9 cellular contexts compared by ENCODE assay signal in genomic region chr10:89213191-89213808, GRCh38. TPM values are rescaled to one million over a fixed set of nuclear protein-coding genes. Genes with fewer than 3 reads are reported as not detected.
DNase-seq lines count a peak whose midpoint lies in the region; ATAC-seq and TF ChIP-seq lines count a peak whose summit lies in the region.
"Had no signal": no experiment of that assay in that cellular context is flagged by ENCODE, and none has a peak within 500 bp of the region (broad histone marks: within the 10 kb centered on the region; RNA-seq: fewer than 3 reads in every experiment).

No MANE protein-coding gene starts in this region.

- CTCF ChIA-PET in CD4-positive, alpha-beta memory T cell (lab: Charles Lee; ENCODE audit: partially characterized antibody) = interaction anchor here (0.6 to 4.2 kb wide), 28 partner anchors 8 to 378 kb away, joined by 3 to 92 read pairs (median 4); partner anchors contain the start of genes FAS, IFIT1 and LIPA

- intact Hi-C loops in CD4-positive, alpha-beta memory T cell (cut with micrococcal nuclease) = loop anchor here (1.0 kb wide), 3 partner anchors 183 to 378 kb away; no protein-coding TSS in a partner anchor

- TF ChIP-seq CTCF in HFFc6 (IDR thresholded peaks at IDR 0.05) (peak; percentile 86), foreskin fibroblast (IDR thresholded peaks at IDR 0.05; ENCODE audit: low read depth, low read length) (peak; percentile 25), progenitor cell of endocrine pancreas (IDR thresholded peaks at IDR 0.05; ENCODE audit: unreplicated experiment) (peak; percentile 73)

- H3K4me3 ChIP-seq in CD4-positive, alpha-beta memory T cell (ENCODE audit: low read length in 2 of 2) = no peak overlapping the region
- no peak overlapping the region for H3K4me3 ChIP-seq in foreskin fibroblast (ENCODE audit: low read depth in 1 of 2, low read length in 2 of 2)

- POLR2A ChIA-PET in CD4-positive, alpha-beta memory T cell (lab: Charles Lee; ENCODE audit: partially characterized antibody) = interaction anchor here (0.9 kb wide), 1 partner anchor 183 kb away, joined by 5 read pairs; no protein-coding TSS in a partner anchor

- peak overlapping the region in 1 of 8 donors; percentile 11 for H3K4me3 Mint-ChIP-seq in CD4-positive, alpha-beta memory T cell
- H3K4me3 Mint-ChIP-seq in HFFc6 = no peak overlapping the region
- no peak overlapping the region for H3K4me3 Mint-ChIP-seq in T-helper 17 cell
- no peak overlapping the region for H3K4me3 Mint-ChIP-seq in progenitor cell of endocrine pancreas (ENCODE audit: low read depth)
- H3K4me3 Mint-ChIP-seq: IgD-negative memory B cell had no signal

- peaks cover 10% of the 10 kb centered on the region for H3K4me1 ChIP-seq in CD4-positive, alpha-beta memory T cell (ENCODE audit: insufficient read depth, low read length)

- H3K36me3 Mint-ChIP-seq in CD4-positive, alpha-beta memory T cell = peaks cover 5 to 10% of the 10 kb centered on the region in 2 donors
- H3K36me3 Mint-ChIP-seq in HFFc6 (ENCODE audit: low read depth) = no peaks in the 10 kb centered on the region
- H3K36me3 Mint-ChIP-seq in T-helper 17 cell (ENCODE audit: low read depth) = no peaks in the 10 kb centered on the region
- no peaks in the 10 kb centered on the region for H3K36me3 Mint-ChIP-seq in progenitor cell of endocrine pancreas (ENCODE audit: insufficient read depth)

- no peak overlapping the region for H3K27ac ChIP-seq in CD4-positive, alpha-beta memory T cell (ENCODE audit: low read depth, low read length)

- H3K4me1 Mint-ChIP-seq in CD4-positive, alpha-beta memory T cell = peaks cover 9 to 11% (median 11%) of the 10 kb centered on the region in 4 donors
- H3K4me1 Mint-ChIP-seq in HFFc6 (ENCODE audit: low read depth) (peaks cover 50% of the 10 kb centered on the region), T-helper 17 cell (peaks cover 6% of the 10 kb centered on the region), progenitor cell of endocrine pancreas (ENCODE audit: low read depth) (peaks cover 6% of the 10 kb centered on the region)

- H3K9me3 ChIP-seq in CD4-positive, alpha-beta memory T cell (ENCODE audit: control insufficient read depth in 1 of 2, low read length in 2 of 2) = no peaks in the 10 kb centered on the region
- H3K9me3 ChIP-seq in T-helper 17 cell (ENCODE audit: control insufficient read depth, low read length, poor library complexity, severe bottlenecking) = no peaks in the 10 kb centered on the region

- peaks cover 6 to 9% of the 10 kb centered on the region in 2 donors for H3K27me3 Mint-ChIP-seq in CD4-positive, alpha-beta memory T cell
- H3K27me3 Mint-ChIP-seq in HFFc6 (ENCODE audit: insufficient read depth) (no peaks in the 10 kb centered on the region; the same call in none of the 2 replicates), T-helper 17 cell (peaks cover 23% of the 10 kb centered on the region), progenitor cell of endocrine pancreas (peaks cover 40% of the 10 kb centered on the region)

- DNase-seq in CD4-positive, alpha-beta memory T cell = peak in 4 of 5 donors; percentile 41 to 47 (median 46)
- DNase-seq in HFFc6 (peak; percentile 44), T-helper 17 cell (no peak), foreskin fibroblast (peak; percentile 48 to 77), progenitor cell of endocrine pancreas (ENCODE audit: low spot score, unreplicated experiment) (no peak)
- no peak for DNase-seq in activated CD4-positive, CD25-positive, alpha-beta regulatory T cell (lab: John Stamatoyannopoulos, UW)
- DNase-seq in activated CD4-positive, alpha-beta T cell treated with anti-CD3 and anti-CD28 coated beads for 48 hours = no peak

- peaks cover 2% of the 10 kb centered on the region for H3K27me3 ChIP-seq in CD4-positive, alpha-beta memory T cell (ENCODE audit: insufficient read depth, low read length)

- ATAC-seq in T-helper 17 cell (peak; percentile 60), HG03280 (IDR thresholded peaks at IDR 0.05; ENCODE audit: unreplicated experiment) (no peak)

- no peak overlapping the region for H3K27ac Mint-ChIP-seq in CD4-positive, alpha-beta memory T cell
- H3K27ac Mint-ChIP-seq in HFFc6 = no peak overlapping the region
- no peak overlapping the region for H3K27ac Mint-ChIP-seq in T-helper 17 cell
- H3K27ac Mint-ChIP-seq in progenitor cell of endocrine pancreas = no peak overlapping the region
- H3K27ac Mint-ChIP-seq: IgD-negative memory B cell had no signal

- H3K36me3 ChIP-seq in CD4-positive, alpha-beta memory T cell (ENCODE audit: insufficient read depth, low read length) = no peaks in the 10 kb centered on the region

- H3K9me3 Mint-ChIP-seq in CD4-positive, alpha-beta memory T cell = no peaks in the 10 kb centered on the region
- H3K9me3 Mint-ChIP-seq in HFFc6 = no peaks in the 10 kb centered on the region
- no peaks in the 10 kb centered on the region for H3K9me3 Mint-ChIP-seq in progenitor cell of endocrine pancreas (ENCODE audit: low read depth)
- H3K9me3 Mint-ChIP-seq: IgD-negative memory B cell had no signal

RNA-seq across cellular contexts. Expression of gene CH25H, which starts 6.2 kb away (rescaled TPM):
- not detected for total RNA-seq in CD4-positive, alpha-beta memory T cell
- polyA plus RNA-seq in CD4-positive, alpha-beta memory T cell = under 1 TPM; 0.10 to 0.46 TPM
- under 1 TPM in 5 of 6 experiments, not detected in 1; 0.09 to 0.18 (median 0.12) TPM for total RNA-seq in HFFc6 (2021; fragmentation: NEBNext Ultra II Directional; extraction: Animal tissue kit (Norgen Biotek cat#: 25700))
- under 1 TPM in 1 of 2 donors, not detected in 1; 0.44 TPM for total RNA-seq in T-helper 17 cell
- not detected in 2 replicates for total RNA-seq in progenitor cell of endocrine pancreas
- polyA plus RNA-seq: IgD-negative memory B cell had no signal

RNA-seq across cellular contexts. Expression of gene LIPA, which starts 38.3 kb away (rescaled TPM):
- total RNA-seq in CD4-positive, alpha-beta memory T cell = 10 to 100 TPM; 55.5 to 60.2 TPM
- 100 to 1,000 TPM in 1 of 2 donors, 10 to 100 TPM in 1; 91.3 to 147 TPM for polyA plus RNA-seq in CD4-positive, alpha-beta memory T cell
- 100 to 1,000 TPM; 108 to 212 (median 122) TPM for total RNA-seq in HFFc6 (2021; fragmentation: NEBNext Ultra II Directional; extraction: Animal tissue kit (Norgen Biotek cat#: 25700))
- total RNA-seq in T-helper 17 cell (10 to 100 TPM; 24.7 to 33.8 TPM), progenitor cell of endocrine pancreas (17.0 and 19.5 TPM in 2 replicates)

Comparison
In these comparisons a context has a peak if more than half of its experiments do, and no peak if none do; other contexts are left out.
1. DNase-seq: peak in CD4-positive, alpha-beta memory T cell (4 of 5), HFFc6 (single experiment) and foreskin fibroblast (2 of 2); none in T-helper 17 cell (0 of 3), progenitor cell of endocrine pancreas (single experiment), activated CD4-positive, CD25-positive, alpha-beta regulatory T cell (0 of 4) and activated CD4-positive, alpha-beta T cell treated with anti-CD3 and anti-CD28 coated beads for 48 hours (single experiment).
2. CTCF ChIP-seq: peak in every context shown above with its lines; median percentile 86 in HFFc6; 73 in progenitor cell of endocrine pancreas; 25 in foreskin fibroblast.